ENCODE assay signal across 8 cellular contexts in the genomic region with DNA sequence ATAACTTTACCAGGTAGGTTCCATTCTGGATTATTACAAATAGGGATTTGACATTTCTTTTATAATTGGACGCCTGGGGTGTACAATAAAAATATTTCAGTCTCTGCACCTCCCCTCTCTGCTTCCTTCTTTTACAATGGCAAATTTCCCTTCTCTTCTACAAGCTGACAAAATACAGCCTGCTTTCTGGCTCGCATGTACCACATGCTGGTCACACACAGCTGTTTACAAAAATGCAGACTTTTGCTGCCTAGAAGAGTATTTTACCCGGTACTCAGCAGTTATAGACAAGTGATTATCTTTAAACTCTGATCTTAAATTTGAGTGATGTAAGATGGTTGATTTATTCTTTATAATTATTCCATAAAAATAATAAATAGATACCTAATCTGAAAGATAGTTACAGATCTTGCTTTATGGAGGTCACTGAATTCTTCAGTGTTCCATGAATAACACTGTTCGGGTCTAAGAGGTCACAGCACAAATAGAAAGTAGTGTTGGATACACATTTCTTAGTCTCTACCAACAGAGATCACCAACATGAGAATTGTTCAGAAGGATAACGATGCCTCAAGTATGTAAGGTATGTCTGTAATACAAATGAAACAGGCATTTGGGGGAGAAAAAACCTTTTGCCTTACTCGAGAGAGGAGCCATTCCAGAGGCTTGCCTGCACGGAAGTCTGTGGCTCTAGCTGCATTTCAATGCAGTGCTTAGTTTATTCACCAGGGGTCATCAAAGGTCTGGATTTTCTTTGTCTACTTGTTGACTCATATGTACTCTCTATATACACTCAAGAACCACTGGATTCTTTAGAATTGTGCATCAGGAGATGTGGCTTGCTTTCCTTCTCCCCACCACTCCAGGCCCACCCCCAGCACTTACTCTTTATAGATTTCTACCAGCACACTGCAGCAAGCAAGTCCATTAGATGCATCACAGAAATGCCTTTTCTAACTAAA.
DNase-seq lines count a peak whose midpoint lies in the region; ATAC-seq, FAIRE-seq and TF ChIP-seq lines count a peak whose summit lies in the region.

No MANE protein-coding gene starts in this region.

- no peaks in the 10 kb centered on the region for H4K20me1 ChIP-seq in OCI-LY3 (ENCODE audit: insufficient read depth, low read length)

- H3K4me1 ChIP-seq in OCI-LY3 (ENCODE audit: low read length) = peaks cover 11% of the 10 kb centered on the region
- H3K4me1 ChIP-seq in heart right ventricle = peaks cover 0 to 23% (median 6%) of the 10 kb centered on the region in 9 donors
- H3K4me1 ChIP-seq in psoas muscle = no peaks in the 10 kb centered on the region

- peak; percentile 96 for FAIRE-seq in H54 (lab: Jason Lieb, UNC)

- H3K9ac ChIP-seq in OCI-LY3 (ENCODE audit: low read length) = no peak overlapping the region; the same call in 1 of the 2 replicates

- DNase-seq in activated CD8-positive, alpha-beta memory T cell treated with anti-CD3 and anti-CD28 coated beads, Interleukin-2, amount 50 U/mL, for 4 hours = peak; percentile 18
- DNase-seq in activated CD8-positive, alpha-beta memory T cell treated with anti-CD3 and anti-CD28 coated beads for 24 hours = no peak
- DNase-seq in H54 (ENCODE audit: insufficient read length, low spot score) (peak; percentile 57), KG1 (lab: John Stamatoyannopoulos, UW) (peak; percentile 67), heart right ventricle (peak in 1 of 2 donors; percentile 53), psoas muscle (no peak)
- peak; percentile 4 for DNase-seq in activated naive CD8-positive, alpha-beta T cell treated with anti-CD3 and anti-CD28 coated beads, Interleukin-2, amount 50 U/mL, for 16 hours (ENCODE audit: low read depth, low spot score)

- TF ChIP-seq CTCF in OCI-LY3 (IDR thresholded peaks at IDR 0.05; ENCODE audit: low read depth, low read length) (peak; percentile 79), heart right ventricle (IDR thresholded peaks at IDR 0.05) (peak; percentile 36 to 84 (median 78)), psoas muscle (IDR thresholded peaks at IDR 0.05) (peak; percentile 58)

- peak overlapping the region; percentile 57 for H3K4me2 ChIP-seq in OCI-LY3 (ENCODE audit: low read length)

- no peak for TF ChIP-seq POLR2A in H54 (IDR thresholded peaks at IDR 0.05; ENCODE audit: low read depth, low read length)

- H2AFZ ChIP-seq in OCI-LY3 (ENCODE audit: low read depth, low read length) = peak overlapping the region; percentile 87; the same call in 1 of the 2 replicates

- WGBS in heart right ventricle, 2 donors = 35 to 43% methylated on average over 7 of the region's 7 CpGs
- WGBS in psoas muscle, 3 donors = 21 to 35% (median 23%) methylated on average over 7 of the region's 7 CpGs

- H3K4me3 ChIP-seq in OCI-LY3 (ENCODE audit: low read length) (peak overlapping the region; percentile 65), heart right ventricle (peak overlapping the region in 7 of 10 donors; percentile 8 to 38 (median 22)), psoas muscle (peak overlapping the region; percentile 15)

- intact Hi-C loops in heart right ventricle (cut with DNase I) (loop anchor here (1.0 to 10.0 kb wide), 12 partner anchors 268 to 645 kb away; no protein-coding TSS in a partner anchor), psoas muscle (cut with DNase I) (loop anchor here (5.0 to 10.0 kb wide), 2 partner anchors 602 to 605 kb away; no protein-coding TSS in a partner anchor)

- no peaks in the 10 kb centered on the region for H3K79me2 ChIP-seq in OCI-LY3 (ENCODE audit: low read length)

- no peaks in the 10 kb centered on the region for H3K9me3 ChIP-seq in OCI-LY3 (ENCODE audit: insufficient read depth, low read length)
- no peaks in the 10 kb centered on the region for H3K9me3 ChIP-seq in heart right ventricle
- H3K9me3 ChIP-seq in psoas muscle = no peaks in the 10 kb centered on the region

- H3K27ac ChIP-seq in OCI-LY3 (ENCODE audit: low read length) = no peak overlapping the region
- peak overlapping the region in 5 of 10 donors; percentile 4 to 51 (median 42) for H3K27ac ChIP-seq in heart right ventricle
- no peak overlapping the region for H3K27ac ChIP-seq in psoas muscle

- ATAC-seq in heart right ventricle = peak; percentile 88 to 97 (median 95)
- ATAC-seq in psoas muscle = peak; percentile 73 to 98 (median 87)

- H3K36me3 ChIP-seq in OCI-LY3 (replicated peaks; ENCODE audit: low read depth, low read length) = no peaks in the 10 kb centered on the region
- H3K36me3 ChIP-seq in heart right ventricle = no peaks in the 10 kb centered on the region
- no peaks in the 10 kb centered on the region for H3K36me3 ChIP-seq in psoas muscle (ENCODE audit: insufficient read depth in 1 of 2, low read depth in 1 of 2)

- no peaks in the 10 kb centered on the region for H3K27me3 ChIP-seq in OCI-LY3 (ENCODE audit: low read depth, low read length)
- H3K27me3 ChIP-seq in heart right ventricle = no peaks in the 10 kb centered on the region
- no peaks in the 10 kb centered on the region for H3K27me3 ChIP-seq in psoas muscle (ENCODE audit: insufficient read depth in 3 of 3, low read length in 2 of 3)

Comparison
In these comparisons a context has a peak if more than half of its experiments do, and no peak if none do; other contexts are left out.
1. DNase-seq: peak in activated CD8-positive, alpha-beta memory T cell treated with anti-CD3 and anti-CD28 coated beads, Interleukin-2, amount 50 U/mL, for 4 hours (single experiment), H54 (single experiment), KG1 (single experiment) and activated naive CD8-positive, alpha-beta T cell treated with anti-CD3 and anti-CD28 coated beads, Interleukin-2, amount 50 U/mL, for 16 hours (single experiment); none in activated CD8-positive, alpha-beta memory T cell treated with anti-CD3 and anti-CD28 coated beads for 24 hours (single experiment) and psoas muscle (0 of 2).
2. H3K4me3 ChIP-seq: peak in every context shown above with its lines; median percentile 65 in OCI-LY3; 22 in heart right ventricle; 15 in psoas muscle.
3. Peak in every context shown above with its lines, with median percentiles within 50 percentile points of each other: CTCF ChIP-seq.